14 cellular contexts compared by ENCODE assay signal in genomic region chr15:67171471-67171870, GRCh38.
DNase-seq lines count a peak whose midpoint lies in the region; ATAC-seq and TF ChIP-seq lines count a peak whose summit lies in the region.
"Had no signal": no experiment of that assay in that cellular context is flagged by ENCODE, and none has a peak within 500 bp of the region (broad histone marks: within the 10 kb centered on the region; RNA-seq: fewer than 3 reads in every experiment).

No MANE protein-coding gene starts in this region.

- no peak for TF ChIP-seq CTCF in CD4-positive, alpha-beta T cell (IDR thresholded peaks at IDR 0.05)
- TF ChIP-seq CTCF in HFFc6 (IDR thresholded peaks at IDR 0.05): no peak
- no peak for TF ChIP-seq CTCF in activated B cell treated with CpG ODN at 0.5 μM for 24 hours (IDR thresholded peaks at IDR 0.05)
- no peak for TF ChIP-seq CTCF in gastrocnemius medialis (IDR thresholded peaks at IDR 0.05 in 4 of 5, conservative IDR thresholded peaks at IDR 0.05 in 1 of 5)

- no peak overlapping the region for H3K4me3 Mint-ChIP-seq in CD4-positive, alpha-beta T cell
- H3K4me3 Mint-ChIP-seq in HFFc6 (no peak overlapping the region), activated B cell treated with CpG ODN at 0.5 μM for 24 hours (no peak overlapping the region)

- no peaks in the 10 kb centered on the region for H3K27me3 Mint-ChIP-seq in CD4-positive, alpha-beta T cell
- H3K27me3 Mint-ChIP-seq in HFFc6 (ENCODE audit: insufficient read depth) (peaks cover 38% of the 10 kb centered on the region; the same call in 1 of the 2 replicates), activated B cell treated with CpG ODN at 0.5 μM for 24 hours (no peaks in the 10 kb centered on the region)

- H3K9me3 ChIP-seq in CD4-positive, alpha-beta T cell (ENCODE audit: control insufficient read depth, low read length): no peaks in the 10 kb centered on the region
- no peaks in the 10 kb centered on the region for H3K9me3 ChIP-seq in gastrocnemius medialis
- H3K9me3 ChIP-seq: HAP-1 had no signal

- peak overlapping the region; percentile 19 for H3K27ac Mint-ChIP-seq in CD4-positive, alpha-beta T cell
- H3K27ac Mint-ChIP-seq in HFFc6 (peak overlapping the region; percentile 11; the same call in 1 of the 2 replicates), activated B cell treated with CpG ODN at 0.5 μM for 24 hours (peak overlapping the region; percentile 54)

- peaks cover 85 to 87% of the 10 kb centered on the region in 2 donors for H3K4me1 ChIP-seq in gastrocnemius medialis

- no peak for DNase-seq in CD4-positive, alpha-beta T cell
- DNase-seq in HFFc6: no peak
- DNase-seq in activated B cell treated with CpG ODN at 0.5 μM for 24 hours: no peak
- DNase-seq in gastrocnemius medialis: no peak
- DNase-seq in iPS-NIHi11 (ENCODE audit: low spot score): no peak
- DNase-seq in NCI-H2107 (lab: John Stamatoyannopoulos, UW): no peak
- DNase-seq in left ventricle myocardium superior: no peak
- DNase-seq: Kasumi-1, NCI-H1417 treated with DMSO at 0.1 percent for 48 hours, NCI-H2029, NCI-H510A, NCI-H82, SIG-M5 had no signal

- peaks cover 93% of the 10 kb centered on the region for H3K36me3 Mint-ChIP-seq in CD4-positive, alpha-beta T cell (ENCODE audit: low read depth)
- H3K36me3 Mint-ChIP-seq in HFFc6 (ENCODE audit: low read depth): peaks cover 91% of the 10 kb centered on the region
- peaks cover 98% of the 10 kb centered on the region for H3K36me3 Mint-ChIP-seq in activated B cell treated with CpG ODN at 0.5 μM for 24 hours (ENCODE audit: low read depth)

- H3K4me1 Mint-ChIP-seq in CD4-positive, alpha-beta T cell (ENCODE audit: low read depth): peaks cover 40% of the 10 kb centered on the region
- H3K4me1 Mint-ChIP-seq in HFFc6 (ENCODE audit: low read depth): peaks cover 90% of the 10 kb centered on the region
- H3K4me1 Mint-ChIP-seq in activated B cell treated with CpG ODN at 0.5 μM for 24 hours: peaks cover 37% of the 10 kb centered on the region

- H3K27me3 ChIP-seq in CD4-positive, alpha-beta T cell (ENCODE audit: control insufficient read depth, insufficient read depth, low read length): no peaks in the 10 kb centered on the region
- no peaks in the 10 kb centered on the region for H3K27me3 ChIP-seq in gastrocnemius medialis

- CTCF ChIA-PET in CD4-positive, alpha-beta T cell (lab: Charles Lee): no interaction called here
- CTCF ChIA-PET in activated B cell treated with CpG ODN at 0.5 μM for 24 hours (lab: Charles Lee): no interaction called here

- TF ChIP-seq POLR2A in gastrocnemius medialis (IDR thresholded peaks at IDR 0.05): no peak

- in situ Hi-C loops in gastrocnemius medialis (cut with MboI; ENCODE audit: low sequenced_read_pairs in 4 of 4): no loop called here

- H3K36me3 ChIP-seq in gastrocnemius medialis: peaks cover 0 to 6% of the 10 kb centered on the region in 2 donors

- H3K4me3 ChIP-seq in gastrocnemius medialis: no peak overlapping the region
- H3K4me3 ChIP-seq: HAP-1 had no signal

- H3K9me3 Mint-ChIP-seq in CD4-positive, alpha-beta T cell: no peaks in the 10 kb centered on the region
- H3K9me3 Mint-ChIP-seq in HFFc6: no peaks in the 10 kb centered on the region
- H3K9me3 Mint-ChIP-seq in activated B cell treated with CpG ODN at 0.5 μM for 24 hours: no peaks in the 10 kb centered on the region

- intact Hi-C loops in CD4-positive, alpha-beta T cell (cut with DNase I, micrococcal nuclease): no loop called here
- intact Hi-C loops in activated B cell treated with CpG ODN at 0.5 μM for 24 hours (cut with micrococcal nuclease) (no loop called here), gastrocnemius medialis (cut with DNase I; ENCODE audit: low total_unique reads) (no loop called here), left ventricle myocardium superior (cut with micrococcal nuclease) (no loop called here)

- POLR2A ChIA-PET in CD4-positive, alpha-beta T cell (lab: Charles Lee): no interaction called here
- POLR2A ChIA-PET in activated B cell treated with CpG ODN at 0.5 μM for 24 hours (lab: Charles Lee): no interaction called here

- ATAC-seq in CD4-positive, alpha-beta T cell (ENCODE audit: poor library complexity): no peak
- no peak for ATAC-seq in activated B cell treated with CpG ODN at 0.5 μM for 24 hours (ENCODE audit: low read depth)
- ATAC-seq in gastrocnemius medialis: no peak
- no peak for ATAC-seq in left ventricle myocardium superior

- no peak overlapping the region for H3K27ac ChIP-seq in CD4-positive, alpha-beta T cell (ENCODE audit: low read depth, low read length)
- peak overlapping the region; percentile 85 to 99 (median 95) for H3K27ac ChIP-seq in gastrocnemius medialis
